ENCODE assay signal across 8 cellular contexts in the genomic region with DNA sequence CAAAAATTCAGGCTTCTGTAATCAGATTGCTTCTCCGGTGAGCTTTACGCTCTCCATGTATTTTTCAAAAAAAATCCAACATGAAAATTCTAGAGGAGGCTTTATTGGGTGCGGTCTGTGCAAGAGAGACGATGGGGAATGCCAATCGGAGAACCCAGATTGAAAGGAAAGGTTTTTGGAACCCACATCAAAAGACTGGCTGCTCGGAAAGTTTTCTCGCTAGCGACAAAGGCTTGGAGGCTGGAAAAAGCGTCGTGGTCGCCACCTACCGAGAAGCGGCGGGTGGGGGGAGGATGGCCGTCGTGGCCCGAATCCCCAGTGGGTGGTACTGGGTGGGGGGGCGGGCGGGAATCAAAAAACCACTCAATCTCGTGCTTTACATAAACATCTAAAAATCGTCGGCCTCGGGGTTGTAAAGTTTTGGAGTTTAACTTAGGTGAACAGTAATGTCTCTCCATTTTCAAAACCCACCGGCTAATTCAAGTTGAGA. TPM values are rescaled to one million over a fixed set of nuclear protein-coding genes. Genes with fewer than 3 reads are reported as not detected.
DNase-seq lines count a peak whose midpoint lies in the region; ATAC-seq and TF ChIP-seq lines count a peak whose summit lies in the region.

No MANE protein-coding gene starts in this region.

- H3K27me3 Mint-ChIP-seq in activated CD4-positive, alpha-beta T cell treated with anti-CD3 and anti-CD28 coated beads for 36 hours: no peaks in the 10 kb centered on the region

- H3K9me3 Mint-ChIP-seq in activated CD4-positive, alpha-beta T cell treated with anti-CD3 and anti-CD28 coated beads for 36 hours (ENCODE audit: low read depth): no peaks in the 10 kb centered on the region

- H3K4me1 ChIP-seq in colonic mucosa (peaks cover 10% of the 10 kb centered on the region), liver (ENCODE audit: control insufficient read depth in 4 of 4, insufficient read depth in 4 of 4, low read length in 3 of 4) (peaks cover 20 to 55% (median 38%) of the 10 kb centered on the region in 4 donors), foreskin keratinocyte (peaks cover 13% of the 10 kb centered on the region)

- TF ChIP-seq RAD21 in liver (IDR thresholded peaks at IDR 0.05): peak; percentile 50

- intact Hi-C loops in activated CD4-positive, alpha-beta T cell treated with anti-CD3 and anti-CD28 coated beads for 36 hours (cut with DNase I, micrococcal nuclease): loop anchor here (2.0 to 5.0 kb wide), 3 partner anchors 54 to 1134 kb away; partner anchors contain the start of genes BAZ1B (in 1 of the 2) and GTF2IRD1 (in 1 of the 2)
- intact Hi-C loops in colonic mucosa (cut with DNase I): no loop called here

- peak overlapping the region; percentile 76 for H3K4me3 Mint-ChIP-seq in activated CD4-positive, alpha-beta T cell treated with anti-CD3 and anti-CD28 coated beads for 36 hours

- H3K27ac ChIP-seq in colonic mucosa: peak overlapping the region; percentile 98
- H3K27ac ChIP-seq in liver (ENCODE audit: low read depth in 1 of 2, low read length in 2 of 2): peak overlapping the region; percentile 96 to 99
- H3K27ac ChIP-seq in foreskin keratinocyte: no peak overlapping the region

- peak overlapping the region; percentile 92 for H3K27ac Mint-ChIP-seq in activated CD4-positive, alpha-beta T cell treated with anti-CD3 and anti-CD28 coated beads for 36 hours

- DNase-seq in GM03348 (ENCODE audit: low spot score) (peak; percentile 60), NCI-H1694 treated with DMSO at 0.1 percent for 48 hours (lab: John Stamatoyannopoulos, UW) (peak; percentile 85), colonic mucosa (peak; percentile 67), foreskin keratinocyte (no peak)
- DNase-seq in activated CD4-positive, alpha-beta T cell treated with anti-CD3 and anti-CD28 coated beads for 36 hours: peak; percentile 71
- peak; percentile 49 to 66 for DNase-seq in stimulated activated CD4-positive, alpha-beta T cell treated with anti-CD3 and anti-CD28 coated beads, Interleukin-4, amount 100 ng/mL, for 4 hours

- TF ChIP-seq CTCF in colonic mucosa (IDR thresholded peaks at IDR 0.05) (no peak), liver (IDR thresholded peaks at IDR 0.05; ENCODE audit: low read depth, low read length, missing input control) (no peak), foreskin keratinocyte (conservative IDR thresholded peaks at IDR 0.05) (no peak)

- POLR2A ChIA-PET in activated CD4-positive, alpha-beta T cell treated with anti-CD3 and anti-CD28 coated beads for 36 hours (lab: Charles Lee): no interaction called here

- H3K9ac ChIP-seq in colonic mucosa (ENCODE audit: low read depth in 2 of 2, low read length in 2 of 2) (peak overlapping the region; percentile 79 to 85), liver (ENCODE audit: low read depth in 1 of 2, low read length in 2 of 2) (peak overlapping the region; percentile 84 to 87)

- peak overlapping the region; percentile 99 for H3K4me3 ChIP-seq in colonic mucosa
- H3K4me3 ChIP-seq in liver (ENCODE audit: low read depth in 1 of 3, low read length in 3 of 3): peak overlapping the region; percentile 78 to 100 (median 91)

- H3K27me3 ChIP-seq in colonic mucosa: no peaks in the 10 kb centered on the region
- no peaks in the 10 kb centered on the region for H3K27me3 ChIP-seq in liver (ENCODE audit: control insufficient read depth in 4 of 4, insufficient read depth in 4 of 4, low read length in 3 of 4)
- no peaks in the 10 kb centered on the region for H3K27me3 ChIP-seq in foreskin keratinocyte

- CTCF ChIA-PET in activated CD4-positive, alpha-beta T cell treated with anti-CD3 and anti-CD28 coated beads for 36 hours (lab: Charles Lee): interaction anchor here (1.5 kb wide), 1 partner anchor 9 kb away, joined by 3 read pairs; no protein-coding TSS in a partner anchor

- H3K4me1 Mint-ChIP-seq in activated CD4-positive, alpha-beta T cell treated with anti-CD3 and anti-CD28 coated beads for 36 hours: peaks cover 49% of the 10 kb centered on the region

- under 1% methylated on average over 24 of the region's 24 CpGs for WGBS in liver

- no peak for ATAC-seq in activated CD4-positive, alpha-beta T cell treated with anti-CD3 and anti-CD28 coated beads for 36 hours
- no peak for ATAC-seq in GM21360 (IDR thresholded peaks at IDR 0.05; ENCODE audit: unreplicated experiment)
- ATAC-seq in foreskin keratinocyte: no peak

- H3K9me3 ChIP-seq in colonic mucosa (no peaks in the 10 kb centered on the region), liver (ENCODE audit: control insufficient read depth in 4 of 4, low read length in 3 of 4) (no peaks in the 10 kb centered on the region)

- H3K36me3 Mint-ChIP-seq in activated CD4-positive, alpha-beta T cell treated with anti-CD3 and anti-CD28 coated beads for 36 hours (ENCODE audit: low read depth): peaks cover 17% of the 10 kb centered on the region

- H3K36me3 ChIP-seq in colonic mucosa (no peaks in the 10 kb centered on the region), liver (ENCODE audit: control insufficient read depth in 4 of 4, insufficient read depth in 3 of 4, low read depth in 1 of 4, low read length in 3 of 4) (no peaks in the 10 kb centered on the region)

TF ChIP-seq in liver, 16 proteins besides CTCF, POLR2A, EP300 and RAD21:
- TF ChIP-seq HNF4A (conservative IDR thresholded peaks at IDR 0.05) (peak; percentile 2 to 15), RXRA (IDR thresholded peaks at IDR 0.05) (no peak), GABPA (IDR thresholded peaks at IDR 0.05 in 1 of 2, conservative IDR thresholded peaks at IDR 0.05 in 1 of 2) (no peak), SP1 (IDR thresholded peaks at IDR 0.05) (no peak), FOXA1 (IDR thresholded peaks at IDR 0.05) (no peak), YY1 (IDR thresholded peaks at IDR 0.05) (no peak), FOXA2 (IDR thresholded peaks at IDR 0.05) (no peak)
TF ChIP-seq in liver: peak in this region for 1.

RNA-seq across cellular contexts. Expression of gene GTF2I, which starts 1.1 kb away (rescaled TPM):
- total RNA-seq in activated CD4-positive, alpha-beta T cell treated with anti-CD3 and anti-CD28 coated beads for 36 hours: 100 to 1,000 TPM; 125 to 130 TPM
- total RNA-seq in colonic mucosa (100 to 1,000 TPM; 123 to 148 TPM), liver (10 to 100 TPM; 67.7 to 97.9 TPM), foreskin keratinocyte (101 and 115 TPM in 2 replicates)
- polyA plus RNA-seq in liver (10 to 100 TPM; 27.4 to 64.0 TPM), foreskin keratinocyte (16.5 and 17.0 TPM in 2 replicates)

Comparison
In these comparisons a context has a peak if more than half of its experiments do, and no peak if none do; other contexts are left out.
1. DNase-seq: peak in GM03348 (single experiment), NCI-H1694 treated with DMSO at 0.1 percent for 48 hours (single experiment), activated CD4-positive, alpha-beta T cell treated with anti-CD3 and anti-CD28 coated beads for 36 hours (single experiment), colonic mucosa (single experiment) and stimulated activated CD4-positive, alpha-beta T cell treated with anti-CD3 and anti-CD28 coated beads, Interleukin-4, amount 100 ng/mL, for 4 hours (2 of 2); none in foreskin keratinocyte (0 of 2).